Comparison of ENCODE assay signal across 8 cellular contexts in genomic region chr4:38902695-38903094, GRCh38. TPM values are rescaled to one million over a fixed set of nuclear protein-coding genes. Genes with fewer than 3 reads are reported as not detected.
DNase-seq lines count a peak whose midpoint lies in the region; ATAC-seq and FAIRE-seq lines count a peak whose summit lies in the region.

No MANE protein-coding gene starts in this region.

- H3K4me3 Mint-ChIP-seq in central memory CD8-positive, alpha-beta T cell: no peak overlapping the region
- no peak overlapping the region for H3K4me3 Mint-ChIP-seq in activated CD4-positive, alpha-beta T cell treated with anti-CD3 and anti-CD28 coated beads, Interleukin-2, amount 10 ng/mL, durations not matched to agents 24 days and 14 days

- DNase-seq in AML-193 (lab: John Stamatoyannopoulos, UW) (peak; percentile 39 to 62), GM19239 (ENCODE audit: insufficient read length, low spot score) (peak; percentile 28), NCI-H524 treated with DMSO at 0.1 percent for 48 hours (lab: John Stamatoyannopoulos, UW) (peak; percentile 17), middle frontal gyrus (ENCODE audit: extremely low spot score, low spot score) (peak; percentile 73)
- no peak for DNase-seq in central memory CD8-positive, alpha-beta T cell (ENCODE audit: low spot score in 2 of 2)
- DNase-seq in activated CD4-positive, alpha-beta T cell treated with anti-CD3 and anti-CD28 coated beads, Interleukin-2, amount 10 ng/mL, durations not matched to agents 24 days and 14 days: no peak

- H3K36me3 Mint-ChIP-seq in central memory CD8-positive, alpha-beta T cell (ENCODE audit: insufficient read depth): no peaks in the 10 kb centered on the region
- H3K36me3 Mint-ChIP-seq in activated CD4-positive, alpha-beta T cell treated with anti-CD3 and anti-CD28 coated beads, Interleukin-2, amount 10 ng/mL, durations not matched to agents 24 days and 14 days (ENCODE audit: low read depth): no peaks in the 10 kb centered on the region

- H3K9me3 Mint-ChIP-seq in central memory CD8-positive, alpha-beta T cell: no peaks in the 10 kb centered on the region
- no peaks in the 10 kb centered on the region for H3K9me3 Mint-ChIP-seq in activated CD4-positive, alpha-beta T cell treated with anti-CD3 and anti-CD28 coated beads, Interleukin-2, amount 10 ng/mL, durations not matched to agents 24 days and 14 days

- H3K27me3 Mint-ChIP-seq in central memory CD8-positive, alpha-beta T cell: peaks cover 10% of the 10 kb centered on the region
- no peaks in the 10 kb centered on the region for H3K27me3 Mint-ChIP-seq in activated CD4-positive, alpha-beta T cell treated with anti-CD3 and anti-CD28 coated beads, Interleukin-2, amount 10 ng/mL, durations not matched to agents 24 days and 14 days

- peak; percentile 85 for FAIRE-seq in GM19239 (lab: Jason Lieb, UNC)

- no peak overlapping the region for H3K27ac Mint-ChIP-seq in central memory CD8-positive, alpha-beta T cell (ENCODE audit: low read depth)
- no peak overlapping the region for H3K27ac Mint-ChIP-seq in activated CD4-positive, alpha-beta T cell treated with anti-CD3 and anti-CD28 coated beads, Interleukin-2, amount 10 ng/mL, durations not matched to agents 24 days and 14 days

- no peaks in the 10 kb centered on the region for H3K4me1 Mint-ChIP-seq in central memory CD8-positive, alpha-beta T cell
- peaks cover 15% of the 10 kb centered on the region for H3K4me1 Mint-ChIP-seq in activated CD4-positive, alpha-beta T cell treated with anti-CD3 and anti-CD28 coated beads, Interleukin-2, amount 10 ng/mL, durations not matched to agents 24 days and 14 days

- ATAC-seq in central memory CD8-positive, alpha-beta T cell (replicated peaks; ENCODE audit: extremely low read depth, poor library complexity, severe bottlenecking): peak; percentile 52
- no peak for ATAC-seq in GM21723 (IDR thresholded peaks at IDR 0.05; ENCODE audit: unreplicated experiment)
- no peak for ATAC-seq in GM18868 (IDR thresholded peaks at IDR 0.05; ENCODE audit: unreplicated experiment)

- intact Hi-C loops in activated CD4-positive, alpha-beta T cell treated with anti-CD3 and anti-CD28 coated beads, Interleukin-2, amount 10 ng/mL, durations not matched to agents 24 days and 14 days (cut with micrococcal nuclease): loop anchor here (1.0 to 5.0 kb wide), 2 partner anchors 130 to 233 kb away; partner anchors contain the start of gene TMEM156

RNA-seq across cellular contexts. Expression of gene FAM114A1, which starts 35.1 kb away (rescaled TPM):
- 0.23 and 0.66 TPM in 2 replicates for total RNA-seq in activated CD4-positive, alpha-beta T cell treated with anti-CD3 and anti-CD28 coated beads, Interleukin-2, amount 10 ng/mL, durations not matched to agents 24 days and 14 days

RNA-seq across cellular contexts. Expression of gene TLR6, which starts 46.1 kb away (rescaled TPM):
- 0.88 and 1.1 TPM in 2 replicates for total RNA-seq in activated CD4-positive, alpha-beta T cell treated with anti-CD3 and anti-CD28 coated beads, Interleukin-2, amount 10 ng/mL, durations not matched to agents 24 days and 14 days

Comparison
In these comparisons a context has a peak if more than half of its experiments do, and no peak if none do; other contexts are left out.
1. DNase-seq: peak in AML-193 (2 of 2), GM19239 (single experiment), NCI-H524 treated with DMSO at 0.1 percent for 48 hours (single experiment) and middle frontal gyrus (single experiment); none in central memory CD8-positive, alpha-beta T cell (0 of 2) and activated CD4-positive, alpha-beta T cell treated with anti-CD3 and anti-CD28 coated beads, Interleukin-2, amount 10 ng/mL, durations not matched to agents 24 days and 14 days (single experiment).